In the genomic region with DNA sequence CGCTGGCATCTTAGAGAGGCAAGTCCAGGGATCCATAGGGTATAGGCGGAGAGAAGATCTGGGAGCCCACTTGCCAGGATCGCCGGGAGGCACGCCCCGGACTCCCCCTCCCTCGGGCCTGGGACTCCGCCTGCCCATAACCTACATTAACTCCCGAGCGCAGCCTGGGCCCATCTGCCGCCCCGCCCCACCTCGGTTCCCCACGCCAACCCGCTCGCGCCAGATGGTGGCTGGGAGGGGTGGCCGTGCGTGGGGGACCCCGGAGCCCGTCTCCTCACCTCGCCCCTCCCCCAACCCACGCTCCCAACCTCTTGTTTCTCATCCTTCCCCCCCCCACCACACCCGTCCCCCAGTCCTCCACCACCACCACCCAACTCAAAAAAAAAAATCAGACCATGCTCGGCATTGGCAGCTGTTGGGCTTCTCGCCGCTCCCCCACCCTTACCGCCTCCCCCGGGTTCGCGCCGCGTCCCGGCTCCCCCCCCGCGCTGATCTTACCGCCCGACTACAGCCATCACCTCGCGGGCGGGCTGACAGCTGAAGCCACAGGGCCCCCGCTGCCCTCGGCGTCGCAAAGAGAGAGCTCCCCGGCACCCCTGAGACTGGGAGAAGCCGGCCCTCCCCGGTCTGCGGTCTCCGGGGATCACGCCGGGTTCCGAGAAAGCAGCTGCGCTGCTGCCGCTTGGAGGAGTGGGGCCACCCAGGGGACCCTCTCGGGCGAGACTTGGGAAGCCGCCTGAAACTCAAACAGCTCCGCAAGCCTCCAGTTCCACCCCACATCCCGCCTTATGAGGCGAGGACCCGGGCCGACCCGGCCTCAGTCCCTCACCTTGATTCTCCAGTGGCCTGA, we compare ENCODE assay signal across 11 cellular contexts. TPM values are rescaled to one million over a fixed set of nuclear protein-coding genes. Genes with fewer than 3 reads are reported as not detected.
DNase-seq lines count a peak whose midpoint lies in the region; ATAC-seq and TF ChIP-seq lines count a peak whose summit lies in the region.
"Had no signal": no experiment of that assay in that cellular context is flagged by ENCODE, and none has a peak within 500 bp of the region (broad histone marks: within the 10 kb centered on the region; RNA-seq: fewer than 3 reads in every experiment).

No MANE protein-coding gene starts in this region.

- BruUV-seq in Panc1 (replicated peaks; lab: Mats Ljungman, UMichigan), result no TSS peak

- DNase-seq in NCI-H1694 treated with DMSO at 0.1 percent for 48 hours (lab: John Stamatoyannopoulos, UW) (peak; percentile 26), NCI-H1694 (lab: John Stamatoyannopoulos, UW) (no peak), Panc1 (ENCODE audit: low read depth, low spot score) (no peak), esophagus squamous epithelium (lab: John Stamatoyannopoulos, UW) (no peak), NCI-H1930 (lab: John Stamatoyannopoulos, UW) (no peak)
- DNase-seq in stimulated activated CD4-positive, alpha-beta T cell treated with anti-CD3 and anti-CD28 coated beads, Interleukin-1b, Interleukin-23, amount 100 ng/mL, for 48 hours, result no peak

- intact Hi-C loops in Panc1 (cut with micrococcal nuclease; ENCODE audit: unreplicated experiment), result no loop called here
- intact Hi-C loops in esophagus squamous epithelium (cut with DNase I), result no loop called here

- ATAC-seq in Panc1 (no peak), GM21786 (IDR thresholded peaks at IDR 0.05; ENCODE audit: unreplicated experiment) (no peak)

- POLR2A ChIA-PET in Panc1 (lab: Charles Lee), result interaction anchor here (0.6 kb wide), 2 partner anchors 88 to 280 kb away, joined by 4 to 6 read pairs; no protein-coding TSS in a partner anchor

- CTCF ChIA-PET in Panc1 (lab: Charles Lee), result interaction anchor here (0.6 to 2.1 kb wide), 2 partner anchors 22 to 977 kb away, joined by 5 to 11 read pairs; no protein-coding TSS in a partner anchor

- H3K9ac ChIP-seq in skeletal muscle tissue (ENCODE audit: low read depth in 1 of 3, low read length in 3 of 3), result peak overlapping the region in 2 of 3 donors; percentile 33 to 38

- H3K36me3 ChIP-seq in Panc1 (ENCODE audit: control insufficient read depth, insufficient read depth, low read length) (no peaks in the 10 kb centered on the region), esophagus squamous epithelium (no peaks in the 10 kb centered on the region), skeletal muscle tissue (ENCODE audit: control insufficient read depth in 3 of 3, insufficient read depth in 3 of 3, low read length in 3 of 3) (peaks cover 0 to 4% (median 0%) of the 10 kb centered on the region in 3 donors)
- H3K36me3 ChIP-seq: SJSA1 had no signal

- H3K27ac ChIP-seq in Panc1 (ENCODE audit: low read length), result no peak overlapping the region
- H3K27ac ChIP-seq in esophagus squamous epithelium, result peak overlapping the region in 1 of 4 donors; percentile 17
- no peak overlapping the region for H3K27ac ChIP-seq in skeletal muscle tissue (ENCODE audit: low read depth, low read length)
- H3K27ac ChIP-seq: SJSA1 had no signal

- TF ChIP-seq CTCF in Panc1 (IDR thresholded peaks at IDR 0.05) (no peak), esophagus squamous epithelium (IDR thresholded peaks at IDR 0.05) (no peak)

- H3K27me3 ChIP-seq in Panc1 (ENCODE audit: control insufficient read depth, insufficient read depth, low read length), result peaks cover 3% of the 10 kb centered on the region; the same call in 1 of the 2 replicates
- H3K27me3 ChIP-seq in esophagus squamous epithelium, result peaks cover 27 to 100% (median 45%) of the 10 kb centered on the region in 4 donors
- H3K27me3 ChIP-seq in skeletal muscle tissue (ENCODE audit: control insufficient read depth in 3 of 3, insufficient read depth in 3 of 3, low read length in 3 of 3), result peaks cover 64 to 69% (median 68%) of the 10 kb centered on the region in 3 donors

- in situ Hi-C loops in Panc1 (cut with HindIII; ENCODE audit: low pct_unique_long_range_greater_than_20kb, low sequenced_read_pairs), result no loop called here

- H3K4me3 ChIP-seq in Panc1 (ENCODE audit: low read depth in 2 of 2, low read length in 2 of 2) (peak overlapping the region; percentile 33 to 67), esophagus squamous epithelium (peak overlapping the region; percentile 6 to 65 (median 54)), skeletal muscle tissue (ENCODE audit: low read length in 3 of 3) (peak overlapping the region in 2 of 3 donors; percentile 20 to 48)
- H3K4me3 ChIP-seq: SJSA1 had no signal

- no peaks in the 10 kb centered on the region for H3K9me3 ChIP-seq in Panc1 (ENCODE audit: control insufficient read depth, insufficient read depth, low read depth, low read length)
- H3K9me3 ChIP-seq in esophagus squamous epithelium, result no peaks in the 10 kb centered on the region
- no peaks in the 10 kb centered on the region for H3K9me3 ChIP-seq in skeletal muscle tissue (ENCODE audit: control insufficient read depth in 3 of 3, low read length in 3 of 3)
- H3K9me3 ChIP-seq: SJSA1 had no signal

- 6 to 21% methylated on average over 15 to 18 of the region's 64 CpGs for WGBS in esophagus squamous epithelium, 2 donors

- H3K4me1 ChIP-seq in Panc1 (ENCODE audit: control insufficient read depth, insufficient read depth, low read length) (peaks cover 12% of the 10 kb centered on the region; the same call in 1 of the 2 replicates), esophagus squamous epithelium (peaks cover 52 to 72% (median 55%) of the 10 kb centered on the region in 3 donors), skeletal muscle tissue (ENCODE audit: control insufficient read depth in 3 of 3, insufficient read depth in 3 of 3, low read length in 3 of 3) (peaks cover 48 to 73% (median 57%) of the 10 kb centered on the region in 3 donors)

- no peak for TF ChIP-seq POLR2A in esophagus squamous epithelium (IDR thresholded peaks at IDR 0.05)

RNA-seq across cellular contexts. Expression of gene DLL4, which starts 1.4 kb away (rescaled TPM):
- total RNA-seq in Panc1 (2021; ENCODE audit: unreplicated experiment), result 0.31 TPM
- 0.29 TPM for polyA plus RNA-seq in Panc1 (2012; ENCODE audit: insufficient read length)
- 1 to 10 TPM in 3 of 4 donors, under 1 TPM in 1; 0.68 to 4.6 (median 1.3) TPM for total RNA-seq in esophagus squamous epithelium
- total RNA-seq in skeletal muscle tissue, result 11.5 TPM
- total RNA-seq: Daoy, SJSA1 had no signal

RNA-seq across cellular contexts. Expression of gene CHAC1, which starts 25.5 kb away (rescaled TPM):
- 15.5 TPM for total RNA-seq in Panc1 (2021; ENCODE audit: unreplicated experiment)
- 55.8 TPM for polyA plus RNA-seq in Panc1 (2012; ENCODE audit: insufficient read length)
- total RNA-seq in esophagus squamous epithelium, result 10 to 100 TPM in 1 of 4 donors, 1 to 10 TPM in 2, under 1 TPM in 1; 0.76 to 16.1 (median 6.4) TPM
- 0.52 TPM for total RNA-seq in skeletal muscle tissue

RNA-seq across cellular contexts. Expression of gene VPS18, which starts 33.5 kb away (rescaled TPM):
- total RNA-seq in Panc1 (2021; ENCODE audit: unreplicated experiment), result 46.7 TPM
- polyA plus RNA-seq in Panc1 (2012; ENCODE audit: insufficient read length), result 43.1 TPM
- total RNA-seq in esophagus squamous epithelium, result 10 to 100 TPM; 17.4 to 25.9 (median 20.7) TPM
- total RNA-seq in skeletal muscle tissue, result 20.9 TPM

RNA-seq across cellular contexts. Expression of gene RHOV, which starts 53.7 kb away (rescaled TPM):
- total RNA-seq in Panc1 (2021; ENCODE audit: unreplicated experiment) (4.2 TPM), esophagus squamous epithelium (100 to 1,000 TPM in 3 of 4 donors, 10 to 100 TPM in 1; 94.0 to 146 (median 123) TPM), skeletal muscle tissue (1.0 TPM)
- polyA plus RNA-seq in Panc1 (2012; ENCODE audit: insufficient read length), result 4.1 TPM
- total RNA-seq: lung microvascular endothelial cell, SJSA1 had no signal
